In the genomic region with DNA sequence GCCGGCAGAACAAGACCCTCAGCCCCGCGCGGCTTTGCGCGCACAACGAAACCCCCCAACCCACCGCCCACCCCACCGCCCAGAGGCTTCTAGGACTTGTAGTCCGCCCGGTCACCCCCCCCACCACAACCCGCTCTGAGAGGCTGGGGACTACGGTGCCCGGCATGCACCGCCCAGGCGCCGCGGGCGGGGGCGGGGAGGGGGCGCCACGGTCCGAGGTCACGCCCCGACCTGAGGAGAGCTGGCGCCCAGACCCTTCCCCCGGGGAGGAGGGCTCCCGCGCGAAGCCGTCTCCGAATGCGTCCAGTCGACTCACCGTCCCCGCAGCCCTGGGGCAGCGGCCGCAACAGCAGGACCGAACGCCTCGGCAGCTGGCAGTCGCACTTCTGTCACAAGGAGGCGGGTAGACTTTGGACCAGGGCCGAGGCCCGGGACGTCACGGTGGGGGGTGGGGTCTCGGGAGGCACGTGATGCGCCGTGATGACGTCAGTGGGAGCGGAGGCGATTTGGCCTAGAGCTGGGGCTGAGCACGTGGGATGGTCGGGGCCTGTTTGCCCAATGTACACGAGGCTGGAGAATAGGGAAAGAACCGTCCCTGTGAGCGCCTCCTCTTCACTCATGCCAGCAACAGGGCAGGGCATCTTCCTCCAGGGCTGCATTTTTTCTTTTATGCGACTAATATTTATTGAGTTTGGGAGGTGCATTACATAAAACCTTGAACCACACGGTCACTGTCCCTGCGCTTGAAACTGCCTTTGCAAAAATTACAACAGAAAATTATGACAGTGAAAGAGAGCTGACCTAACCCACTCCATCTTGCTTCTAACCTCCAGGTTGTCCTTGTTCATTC, we compare ENCODE assay signal across 1 cellular context.
TF ChIP-seq lines count a peak whose summit lies in the region.

TSS of gene CDIP1 (minus strand) at position 388 of the 850 bp plus-strand sequence. CDS start 24,643 bp downstream, outside the sequence.

TF ChIP-seq in WTC11, 78 proteins besides CTCF, POLR2A, EP300 and RAD21 (continued from another document and continues in another):
- TF ChIP-seq ZSCAN18 (CRISPR knock-in tag; IDR thresholded peaks at IDR 0.05) (no peak), ATF3 (CRISPR knock-in tag; conservative IDR thresholded peaks at IDR 0.05) (peak; percentile 87), ZNF396 (CRISPR knock-in tag; IDR thresholded peaks at IDR 0.05; ENCODE audit: borderline replicate concordance) (no peak), FOXK1 (CRISPR knock-in tag; IDR thresholded peaks at IDR 0.05) (peak; percentile 98), ZNF281 (CRISPR knock-in tag; IDR thresholded peaks at IDR 0.05) (peak; percentile 99), IRF2 (CRISPR knock-in tag; IDR thresholded peaks at IDR 0.05; ENCODE audit: borderline replicate concordance, low read depth) (peak; percentile 91), MXD4 (CRISPR knock-in tag; IDR thresholded peaks at IDR 0.05; ENCODE audit: borderline replicate concordance) (no peak), E2F4 (CRISPR knock-in tag; IDR thresholded peaks at IDR 0.05; ENCODE audit: borderline replicate concordance, low read depth) (peak; percentile 92), ZBTB21 (CRISPR knock-in tag; IDR thresholded peaks at IDR 0.05; ENCODE audit: borderline replicate concordance) (peak; percentile 97), TP53 (CRISPR knock-in tag; IDR thresholded peaks at IDR 0.05) (peak; percentile 98), ZNF138 (CRISPR knock-in tag; conservative IDR thresholded peaks at IDR 0.05) (peak; percentile 96), ZNF512 (CRISPR knock-in tag; IDR thresholded peaks at IDR 0.05; ENCODE audit: borderline replicate concordance) (peak; percentile 94; the same call in 1 of the 2 replicates), ZNF263 (CRISPR knock-in tag; IDR thresholded peaks at IDR 0.05; ENCODE audit: low read depth) (peak; percentile 57; the same call in 1 of the 2 replicates), ATF1 (CRISPR knock-in tag; IDR thresholded peaks at IDR 0.05) (no peak; the same call in none of the 2 replicates), ZNF219 (CRISPR knock-in tag; IDR thresholded peaks at IDR 0.05; ENCODE audit: borderline replicate concordance) (peak; percentile 90), STAT6 (CRISPR knock-in tag; conservative IDR thresholded peaks at IDR 0.05; ENCODE audit: low read depth) (no peak), RELA (CRISPR knock-in tag; IDR thresholded peaks at IDR 0.05; ENCODE audit: borderline replicate concordance) (peak; percentile 96), CBFB (CRISPR knock-in tag; IDR thresholded peaks at IDR 0.05; ENCODE audit: low read depth) (0 out of 2 replicates have a peak, but pooled peaks have one; percentile 36), ELF4 (CRISPR knock-in tag; IDR thresholded peaks at IDR 0.05; ENCODE audit: low read depth) (peak; percentile 96), TEAD4 (CRISPR knock-in tag; IDR thresholded peaks at IDR 0.05) (peak; percentile 96), CDX4 (CRISPR knock-in tag; IDR thresholded peaks at IDR 0.05; ENCODE audit: borderline replicate concordance) (no peak), NR3C1 (CRISPR knock-in tag; conservative IDR thresholded peaks at IDR 0.05; ENCODE audit: low read depth) (peak; percentile 85), TEAD1 (CRISPR knock-in tag; IDR thresholded peaks at IDR 0.05) (peak; percentile 100), FOXP1 (CRISPR knock-in tag; IDR thresholded peaks at IDR 0.05; ENCODE audit: borderline replicate concordance) (peak; percentile 99), ZNF423 (CRISPR knock-in tag; IDR thresholded peaks at IDR 0.05) (no peak), ATF2 (CRISPR knock-in tag; IDR thresholded peaks at IDR 0.05; ENCODE audit: borderline replicate concordance, low read depth) (peak; percentile 90)
- TF ChIP-seq, protein P1, sequence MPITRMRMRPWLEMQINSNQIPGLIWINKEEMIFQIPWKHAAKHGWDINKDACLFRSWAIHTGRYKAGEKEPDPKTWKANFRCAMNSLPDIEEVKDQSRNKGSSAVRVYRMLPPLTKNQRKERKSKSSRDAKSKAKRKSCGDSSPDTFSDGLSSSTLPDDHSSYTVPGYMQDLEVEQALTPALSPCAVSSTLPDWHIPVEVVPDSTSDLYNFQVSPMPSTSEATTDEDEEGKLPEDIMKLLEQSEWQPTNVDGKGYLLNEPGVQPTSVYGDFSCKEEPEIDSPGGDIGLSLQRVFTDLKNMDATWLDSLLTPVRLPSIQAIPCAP (CRISPR knock-in tag; IDR thresholded peaks at IDR 0.05) = peak; percentile 98
- TF ChIP-seq, protein P2, sequence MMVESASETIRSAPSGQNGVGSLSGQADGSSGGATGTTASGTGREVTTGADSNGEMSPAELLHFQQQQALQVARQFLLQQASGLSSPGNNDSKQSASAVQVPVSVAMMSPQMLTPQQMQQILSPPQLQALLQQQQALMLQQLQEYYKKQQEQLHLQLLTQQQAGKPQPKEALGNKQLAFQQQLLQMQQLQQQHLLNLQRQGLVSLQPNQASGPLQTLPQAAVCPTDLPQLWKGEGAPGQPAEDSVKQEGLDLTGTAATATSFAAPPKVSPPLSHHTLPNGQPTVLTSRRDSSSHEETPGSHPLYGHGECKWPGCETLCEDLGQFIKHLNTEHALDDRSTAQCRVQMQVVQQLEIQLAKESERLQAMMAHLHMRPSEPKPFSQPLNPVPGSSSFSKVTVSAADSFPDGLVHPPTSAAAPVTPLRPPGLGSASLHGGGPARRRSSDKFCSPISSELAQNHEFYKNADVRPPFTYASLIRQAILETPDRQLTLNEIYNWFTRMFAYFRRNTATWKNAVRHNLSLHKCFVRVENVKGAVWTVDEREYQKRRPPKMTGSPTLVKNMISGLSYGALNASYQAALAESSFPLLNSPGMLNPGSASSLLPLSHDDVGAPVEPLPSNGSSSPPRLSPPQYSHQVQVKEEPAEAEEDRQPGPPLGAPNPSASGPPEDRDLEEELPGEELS (CRISPR knock-in tag; IDR thresholded peaks at IDR 0.05) = peak; percentile 99
- TF ChIP-seq, protein P3, sequence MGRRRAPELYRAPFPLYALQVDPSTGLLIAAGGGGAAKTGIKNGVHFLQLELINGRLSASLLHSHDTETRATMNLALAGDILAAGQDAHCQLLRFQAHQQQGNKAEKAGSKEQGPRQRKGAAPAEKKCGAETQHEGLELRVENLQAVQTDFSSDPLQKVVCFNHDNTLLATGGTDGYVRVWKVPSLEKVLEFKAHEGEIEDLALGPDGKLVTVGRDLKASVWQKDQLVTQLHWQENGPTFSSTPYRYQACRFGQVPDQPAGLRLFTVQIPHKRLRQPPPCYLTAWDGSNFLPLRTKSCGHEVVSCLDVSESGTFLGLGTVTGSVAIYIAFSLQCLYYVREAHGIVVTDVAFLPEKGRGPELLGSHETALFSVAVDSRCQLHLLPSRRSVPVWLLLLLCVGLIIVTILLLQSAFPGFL (CRISPR knock-in tag; IDR thresholded peaks at IDR 0.05; ENCODE audit: borderline replicate concordance) = peak; percentile 98
- TF ChIP-seq, protein P4, sequence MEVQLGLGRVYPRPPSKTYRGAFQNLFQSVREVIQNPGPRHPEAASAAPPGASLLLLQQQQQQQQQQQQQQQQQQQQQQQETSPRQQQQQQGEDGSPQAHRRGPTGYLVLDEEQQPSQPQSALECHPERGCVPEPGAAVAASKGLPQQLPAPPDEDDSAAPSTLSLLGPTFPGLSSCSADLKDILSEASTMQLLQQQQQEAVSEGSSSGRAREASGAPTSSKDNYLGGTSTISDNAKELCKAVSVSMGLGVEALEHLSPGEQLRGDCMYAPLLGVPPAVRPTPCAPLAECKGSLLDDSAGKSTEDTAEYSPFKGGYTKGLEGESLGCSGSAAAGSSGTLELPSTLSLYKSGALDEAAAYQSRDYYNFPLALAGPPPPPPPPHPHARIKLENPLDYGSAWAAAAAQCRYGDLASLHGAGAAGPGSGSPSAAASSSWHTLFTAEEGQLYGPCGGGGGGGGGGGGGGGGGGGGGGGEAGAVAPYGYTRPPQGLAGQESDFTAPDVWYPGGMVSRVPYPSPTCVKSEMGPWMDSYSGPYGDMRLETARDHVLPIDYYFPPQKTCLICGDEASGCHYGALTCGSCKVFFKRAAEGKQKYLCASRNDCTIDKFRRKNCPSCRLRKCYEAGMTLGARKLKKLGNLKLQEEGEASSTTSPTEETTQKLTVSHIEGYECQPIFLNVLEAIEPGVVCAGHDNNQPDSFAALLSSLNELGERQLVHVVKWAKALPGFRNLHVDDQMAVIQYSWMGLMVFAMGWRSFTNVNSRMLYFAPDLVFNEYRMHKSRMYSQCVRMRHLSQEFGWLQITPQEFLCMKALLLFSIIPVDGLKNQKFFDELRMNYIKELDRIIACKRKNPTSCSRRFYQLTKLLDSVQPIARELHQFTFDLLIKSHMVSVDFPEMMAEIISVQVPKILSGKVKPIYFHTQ (CRISPR knock-in tag; IDR thresholded peaks at IDR 0.05) = no peak
